26 cellular contexts compared by ENCODE assay signal in genomic region chr13:26587251-26587650, GRCh38. TPM values are rescaled to one million over a fixed set of nuclear protein-coding genes. Genes with fewer than 3 reads are reported as not detected.
DNase-seq lines count a peak whose midpoint lies in the region; ATAC-seq, FAIRE-seq and TF ChIP-seq lines count a peak whose summit lies in the region.
"Had no signal": no experiment of that assay in that cellular context is flagged by ENCODE, and none has a peak within 500 bp of the region (broad histone marks: within the 10 kb centered on the region; RNA-seq: fewer than 3 reads in every experiment).

No MANE protein-coding gene starts in this region.

- no peaks in the 10 kb centered on the region for H3K9me3 ChIP-seq in endothelial cell of umbilical vein (replicated peaks; ENCODE audit: control insufficient read depth, insufficient read depth, low read length)
- no peaks in the 10 kb centered on the region; the same call in 1 of the 2 replicates for H3K9me3 ChIP-seq in PC-9 (ENCODE audit: insufficient read depth, low read depth)
- no peaks in the 10 kb centered on the region for H3K9me3 ChIP-seq in left lung
- H3K9me3 ChIP-seq: BE2C, BLaER1 had no signal

- BruUV-seq in endothelial cell of umbilical vein (replicated peaks; lab: Mats Ljungman, UMichigan) (no TSS peak), PC-9 (replicated peaks; lab: Mats Ljungman, UMichigan) (no TSS peak)

- FAIRE-seq in endothelial cell of umbilical vein (lab: Jason Lieb, UNC): peak; percentile 28
- FAIRE-seq: A204.1, GM12878, GM12892, GM18507 had no signal

- CTCF ChIA-PET in endothelial cell of umbilical vein (lab: Charles Lee): interaction anchor here (1.1 kb wide), 1 partner anchor 111 kb away, joined by 4 read pairs; no protein-coding TSS in a partner anchor
- CTCF ChIA-PET in PC-9 (lab: Charles Lee): no interaction called here

- H2AFZ ChIP-seq in endothelial cell of umbilical vein (ENCODE audit: low read depth, low read length): no peak overlapping the region
- no peak overlapping the region for H2AFZ ChIP-seq in PC-9

- no peak for ATAC-seq in left lung
- ATAC-seq: GM12878 had no signal

- H3K4me2 ChIP-seq in endothelial cell of umbilical vein (ENCODE audit: insufficient read depth, low read length) (peak overlapping the region; percentile 82), PC-9 (no peak overlapping the region)
- H3K4me2 ChIP-seq: BLaER1 had no signal

- H3K9ac ChIP-seq in endothelial cell of umbilical vein (replicated peaks; ENCODE audit: extremely low read depth, insufficient read depth, low read length): no peak overlapping the region
- H3K9ac ChIP-seq: BLaER1 had no signal

- no peaks in the 10 kb centered on the region for H3K36me3 Mint-ChIP-seq in chondrocyte (ENCODE audit: low read depth)
- H3K36me3 Mint-ChIP-seq: CD14-positive monocyte; CD4-positive, alpha-beta memory T cell; CD4-positive, CD25-positive, alpha-beta regulatory T cell; CD8-positive, alpha-beta memory T cell had no signal

- H4K20me1 ChIP-seq in endothelial cell of umbilical vein (replicated peaks; ENCODE audit: control insufficient read depth, extremely low read depth, insufficient read depth, low read length): no peaks in the 10 kb centered on the region
- H4K20me1 ChIP-seq in PC-9 (ENCODE audit: insufficient read depth): no peaks in the 10 kb centered on the region
- H4K20me1 ChIP-seq: BLaER1 had no signal

- no peaks in the 10 kb centered on the region for H3K9me2 ChIP-seq in PC-9 (ENCODE audit: insufficient read depth)

- peak overlapping the region; percentile 43 for H3K27ac ChIP-seq in endothelial cell of umbilical vein (ENCODE audit: insufficient read depth, low read depth, low read length)
- H3K27ac ChIP-seq in PC-9: no peak overlapping the region
- no peak overlapping the region for H3K27ac ChIP-seq in left lung
- H3K27ac ChIP-seq: BLaER1 had no signal

- H3K79me2 ChIP-seq in endothelial cell of umbilical vein (ENCODE audit: control insufficient read depth, insufficient read depth, low read length): peaks cover 69% of the 10 kb centered on the region
- no peaks in the 10 kb centered on the region for H3K79me2 ChIP-seq in PC-9 (ENCODE audit: low read depth)

- H3K27me3 Mint-ChIP-seq in chondrocyte (ENCODE audit: low read depth): no peaks in the 10 kb centered on the region

- H3F3A ChIP-seq in PC-9 (ENCODE audit: insufficient read depth, low read depth): no peaks in the 10 kb centered on the region

- POLR2A ChIA-PET in endothelial cell of umbilical vein (lab: Charles Lee): no interaction called here
- POLR2A ChIA-PET in PC-9 (lab: Charles Lee; ENCODE audit: unreplicated experiment): no interaction called here

- DNase-seq in chondrocyte (ENCODE audit: low spot score): no peak
- peak; percentile 52 for DNase-seq in dermis blood vessel endothelial cell
- DNase-seq in endothelial cell of umbilical vein (ENCODE audit: low read depth, low spot score): peak; percentile 81
- no peak for DNase-seq in PC-9
- DNase-seq in left lung: no peak
- DNase-seq: 8988T; ACHN; BE2C; C1 segment of cervical spinal cord; CD4-positive, alpha-beta memory T cell; CD4-positive, CD25-positive, alpha-beta regulatory T cell; CD8-positive, alpha-beta memory T cell; COR-L47; DMS 273 treated with DMSO at 0.1 percent for 48 hours; DMS153; DMS53; DMS79; DND-41; EL; GDM1 had no signal

- H3K9me3 Mint-ChIP-seq in chondrocyte (ENCODE audit: low read depth): no peaks in the 10 kb centered on the region
- H3K9me3 Mint-ChIP-seq: CD8-positive, alpha-beta memory T cell had no signal

- peak overlapping the region; percentile 29 for H3K27ac Mint-ChIP-seq in chondrocyte (ENCODE audit: unreplicated experiment)
- H3K27ac Mint-ChIP-seq: CD14-positive monocyte; CD4-positive, alpha-beta memory T cell; CD4-positive, CD25-positive, alpha-beta regulatory T cell; CD8-positive, alpha-beta memory T cell had no signal

- H3K4me3 Mint-ChIP-seq in chondrocyte (ENCODE audit: unreplicated experiment): no peak overlapping the region
- H3K4me3 Mint-ChIP-seq: CD14-positive monocyte; CD4-positive, alpha-beta memory T cell; CD4-positive, CD25-positive, alpha-beta regulatory T cell; CD8-positive, alpha-beta memory T cell had no signal

- no peaks in the 10 kb centered on the region for H3K27me3 ChIP-seq in endothelial cell of umbilical vein (ENCODE audit: control insufficient read depth in 2 of 2, insufficient read depth in 2 of 2, low read length in 2 of 2)
- H3K27me3 ChIP-seq in PC-9 (ENCODE audit: insufficient read depth, low read depth): 0 out of 2 replicates have a peak, but pooled peaks cover 4% of the 10 kb centered on the region
- H3K27me3 ChIP-seq in left lung: no peaks in the 10 kb centered on the region
- H3K27me3 ChIP-seq: BE2C, BLaER1 had no signal

- TF ChIP-seq POLR2A in endothelial cell of umbilical vein (IDR thresholded peaks at IDR 0.05; ENCODE audit: low read depth, low read length): no peak

- dilution Hi-C loops in endothelial cell of umbilical vein (cut with MboI; ENCODE audit: extremely low pct_ligation_motif_present, low sequenced_read_pairs): no loop called here

- H3K4me1 ChIP-seq in endothelial cell of umbilical vein (ENCODE audit: control insufficient read depth, extremely low read depth, insufficient read depth, low read length) (peaks cover 89% of the 10 kb centered on the region), PC-9 (replicated peaks; ENCODE audit: insufficient read depth) (no peaks in the 10 kb centered on the region), left lung (peaks cover 0 to 5% of the 10 kb centered on the region in 2 donors)
- H3K4me1 ChIP-seq: BE2C had no signal

- H3K9me1 ChIP-seq in endothelial cell of umbilical vein (replicated peaks; ENCODE audit: control insufficient read depth, extremely low read depth, insufficient read depth, low read length): no peaks in the 10 kb centered on the region

- no peak for TF ChIP-seq CTCF in chondrocyte (IDR thresholded peaks at IDR 0.05)
- no peak for TF ChIP-seq CTCF in endothelial cell of umbilical vein (IDR thresholded peaks at IDR 0.05; ENCODE audit: extremely low read depth in 1 of 2, insufficient read depth in 1 of 2, low read depth in 1 of 2, low read length in 2 of 2)
- TF ChIP-seq CTCF in PC-9 (conservative IDR thresholded peaks at IDR 0.05): no peak
- TF ChIP-seq CTCF in left lung (IDR thresholded peaks at IDR 0.05): no peak

- intact Hi-C loops in endothelial cell of umbilical vein (cut with micrococcal nuclease): no loop called here
- intact Hi-C loops in PC-9 (cut with micrococcal nuclease; ENCODE audit: unreplicated experiment): no loop called here
- intact Hi-C loops in left lung (cut with DNase I): no loop called here

- H3K4me3 ChIP-seq in endothelial cell of umbilical vein (replicated peaks in 1 of 3; ENCODE audit: insufficient read depth in 1 of 3, low read depth in 1 of 3, low read length in 3 of 3) (peak overlapping the region in 1 of 3 experiments; percentile 28), PC-9 (no peak overlapping the region), left lung (no peak overlapping the region)
- H3K4me3 ChIP-seq: BLaER1, GM12878 had no signal

- H3K36me3 ChIP-seq in endothelial cell of umbilical vein (ENCODE audit: control insufficient read depth in 2 of 2, extremely low read depth in 1 of 2, insufficient read depth in 2 of 2, low read length in 2 of 2) (no peaks in the 10 kb centered on the region), PC-9 (ENCODE audit: low read depth) (no peaks in the 10 kb centered on the region), left lung (no peaks in the 10 kb centered on the region)
- H3K36me3 ChIP-seq: BE2C, BLaER1 had no signal

- peaks cover 63% of the 10 kb centered on the region for H3K4me1 Mint-ChIP-seq in chondrocyte (ENCODE audit: low read depth)
- H3K4me1 Mint-ChIP-seq: CD14-positive monocyte; CD4-positive, alpha-beta memory T cell; CD4-positive, CD25-positive, alpha-beta regulatory T cell; CD8-positive, alpha-beta memory T cell had no signal

TF ChIP-seq in endothelial cell of umbilical vein, 7 proteins besides CTCF, POLR2A, EP300 and RAD21:
- TF ChIP-seq FOS (IDR thresholded peaks at IDR 0.05; ENCODE audit: borderline replicate concordance, insufficient read depth, low read length): no peak
- TF ChIP-seq JUN (IDR thresholded peaks at IDR 0.05; ENCODE audit: borderline replicate concordance, insufficient read depth, insufficient read length, low read depth): no peak
- TF ChIP-seq EZH2 (IDR thresholded peaks at IDR 0.05; ENCODE audit: borderline replicate concordance, low read depth, low read length, severe bottlenecking): no peak
- no peak for TF ChIP-seq MYC (IDR thresholded peaks at IDR 0.05; ENCODE audit: low read depth, low read length)
- no peak for TF ChIP-seq MAX (IDR thresholded peaks at IDR 0.05; ENCODE audit: insufficient read depth, insufficient read length)
- no peak for TF ChIP-seq GATA2 (IDR thresholded peaks at IDR 0.05; ENCODE audit: insufficient read depth, insufficient read length, low read depth, low read length)
- TF ChIP-seq POLR2AphosphoS5 (IDR thresholded peaks at IDR 0.05; ENCODE audit: insufficient read depth, low read depth, low read length): no peak

RNA-seq across cellular contexts. Expression of gene WASF3, which starts 29.8 kb away (rescaled TPM):
- total RNA-seq in chondrocyte (18.5 to 24.9 TPM (median 23.6 TPM) in 3 replicates), dermis blood vessel endothelial cell (19.4 and 35.9 TPM in 2 replicates), endothelial cell of umbilical vein (29.7 and 32.4 TPM in 2 replicates), PC-9 (2021) (0.20 and 0.31 TPM in 2 replicates), left lung (10 to 100 TPM; 10.9 to 24.5 TPM)
- 16.5 and 18.5 TPM in 2 replicates for polyA plus RNA-seq in endothelial cell of umbilical vein
- 19.5 and 21.6 TPM in 2 replicates for polyA plus RNA-seq in endothelial cell of umbilical vein (2011; cell fraction: cytosol; rRNA removed)
- 39.8 and 48.9 TPM in 2 replicates for polyA plus RNA-seq in endothelial cell of umbilical vein (2011; cell fraction: nucleus; rRNA removed)
- 25.4 and 33.4 TPM in 2 replicates for polyA plus RNA-seq in endothelial cell of umbilical vein (2012)
- 20.6 and 21.0 TPM in 2 replicates for polyA minus RNA-seq in endothelial cell of umbilical vein
- not detected for polyA minus RNA-seq in endothelial cell of umbilical vein (2011; cell fraction: cytosol; rRNA and poly(A)+ RNA removed)
- polyA minus RNA-seq in endothelial cell of umbilical vein (2011; cell fraction: nucleus; rRNA and poly(A)+ RNA removed): 15.0 and 17.3 TPM in 2 replicates
- total RNA-seq: CD4-positive, alpha-beta memory T cell had no signal
- polyA plus RNA-seq: CD14-positive monocyte; CD4-positive, alpha-beta memory T cell; CD4-positive, CD25-positive, alpha-beta regulatory T cell; CD8-positive, alpha-beta memory T cell had no signal

Comparison
In these comparisons a context has a peak if more than half of its experiments do, and no peak if none do; other contexts are left out.
1. DNase-seq: peak in dermis blood vessel endothelial cell (single experiment) and endothelial cell of umbilical vein (single experiment); none in chondrocyte (single experiment), PC-9 (0 of 2) and left lung (0 of 2).